ENCODE assay signal across 20 cellular contexts in genomic region chr3:38008971-38009580, GRCh38. TPM values are rescaled to one million over a fixed set of nuclear protein-coding genes. Genes with fewer than 3 reads are reported as not detected.
"Had no signal": no experiment of that assay in that cellular context is flagged by ENCODE, and none has a peak within 500 bp of the region (broad histone marks: within the 10 kb centered on the region; RNA-seq: fewer than 3 reads in every experiment).

No MANE protein-coding gene starts in this region.

- H3K36me3 ChIP-seq: cardiac muscle cell, WERI-Rb-1 had no signal

- H3K36me3 Mint-ChIP-seq: activated naive CD4-positive, alpha-beta T cell treated with anti-CD3 and anti-CD28 coated beads, Interleukin-2, amount 50 U/mL, for 24 hours had no signal

- H3K27me3 ChIP-seq: cardiac muscle cell, hepatocyte, testis had no signal

- H2AFZ ChIP-seq: hepatocyte had no signal

- H3K27ac Mint-ChIP-seq: activated naive CD4-positive, alpha-beta T cell treated with anti-CD3 and anti-CD28 coated beads, Interleukin-2, amount 50 U/mL, for 24 hours; activated T-helper 1 cell treated with anti-CD3 and anti-CD28 coated beads, Interleukin-12 subunit alpha, Interleukin-12 subunit beta, Interleukin-2, Interleukin-4 antibody, amounts not matched to agents 30 ng/mL and 10 ng/mL and 1 ng/mL, durations not matched to agents 14 hours and 24 hours and 36 hours; T-helper 17 cell; type B pancreatic cell had no signal

- ATAC-seq: left colon, T-helper 17 cell had no signal

- H3K4me3 Mint-ChIP-seq: activated naive CD4-positive, alpha-beta T cell treated with anti-CD3 and anti-CD28 coated beads, Interleukin-2, amount 50 U/mL, for 24 hours; activated T-helper 1 cell treated with anti-CD3 and anti-CD28 coated beads, Interleukin-12 subunit alpha, Interleukin-12 subunit beta, Interleukin-2, Interleukin-4 antibody, amounts not matched to agents 30 ng/mL and 10 ng/mL and 1 ng/mL, durations not matched to agents 14 hours and 24 hours and 36 hours; T-helper 17 cell; type B pancreatic cell had no signal

- H3K27ac ChIP-seq: cardiac muscle cell, hepatocyte, WERI-Rb-1 had no signal

- H3K4me2 ChIP-seq: hepatocyte had no signal

- H3K9me3 ChIP-seq: testis had no signal

- H3K27me3 Mint-ChIP-seq: activated naive CD4-positive, alpha-beta T cell treated with anti-CD3 and anti-CD28 coated beads, Interleukin-2, amount 50 U/mL, for 24 hours; T-helper 17 cell; type B pancreatic cell had no signal

- DNase-seq: activated CD4-positive, alpha-beta T cell treated with anti-CD3 and anti-CD28 coated beads for 1 hour; activated CD8-positive, alpha-beta memory T cell treated with anti-CD3 and anti-CD28 coated beads for 24 hours; activated CD8-positive, alpha-beta memory T cell treated with anti-CD3 and anti-CD28 coated beads, Interleukin-2, amount 50 U/mL, for 48 hours; amygdala; dermis blood vessel endothelial cell; effector memory CD4-positive, alpha-beta T cell; left colon; occipital lobe; retina; T-helper 17 cell; testis; WERI-Rb-1 had no signal

- H3K9me3 Mint-ChIP-seq: activated naive CD4-positive, alpha-beta T cell treated with anti-CD3 and anti-CD28 coated beads, Interleukin-2, amount 50 U/mL, for 24 hours; activated T-helper 1 cell treated with anti-CD3 and anti-CD28 coated beads, Interleukin-12 subunit alpha, Interleukin-12 subunit beta, Interleukin-2, Interleukin-4 antibody, amounts not matched to agents 30 ng/mL and 10 ng/mL and 1 ng/mL, durations not matched to agents 14 hours and 24 hours and 36 hours; type B pancreatic cell had no signal

- H3K79me2 ChIP-seq: hepatocyte had no signal

- H3K4me3 ChIP-seq: cardiac muscle cell, hepatocyte, lung, testis had no signal

RNA-seq across cellular contexts. Expression of gene VILL, which starts 18.5 kb away (rescaled TPM):
- polyA plus RNA-seq: neural cell had no signal

RNA-seq across cellular contexts. Expression of gene DLEC1, which starts 29.9 kb away (rescaled TPM):
- total RNA-seq: glomerular endothelial cell had no signal
- polyA plus RNA-seq: cardiac muscle cell had no signal
